Comparison of ENCODE assay signal across 1 cellular context in genomic region chr12:95815635-95816212, GRCh38.
TF ChIP-seq lines count a peak whose summit lies in the region.

No MANE protein-coding gene starts in this region.

TF ChIP-seq in GM23338, 12 proteins besides CTCF, POLR2A, EP300 and RAD21 (continued from another document):
- TF ChIP-seq ZNF462 (CRISPR knock-in tag; IDR thresholded peaks at IDR 0.05), result no peak
- no peak for TF ChIP-seq REST (IDR thresholded peaks at IDR 0.05; ENCODE audit: unreplicated experiment)
- TF ChIP-seq ZNF331 (CRISPR knock-in tag; IDR thresholded peaks at IDR 0.05; ENCODE audit: low read depth), result no peak
- TF ChIP-seq STAT1 (IDR thresholded peaks at IDR 0.05; ENCODE audit: unreplicated experiment), result no peak
- TF ChIP-seq ETS1 (IDR thresholded peaks at IDR 0.05), result no peak
- TF ChIP-seq NANOG (IDR thresholded peaks at IDR 0.05; ENCODE audit: borderline replicate concordance), result no peak
- TF ChIP-seq EZH2phosphoT487 (IDR thresholded peaks at IDR 0.05; ENCODE audit: unreplicated experiment), result no peak
- TF ChIP-seq JUNB (IDR thresholded peaks at IDR 0.05; ENCODE audit: unreplicated experiment), result no peak
- TF ChIP-seq POLR2AphosphoS5 (IDR thresholded peaks at IDR 0.05; ENCODE audit: low read depth), result no peak
